Comparison of ENCODE assay signal across 7 cellular contexts in the genomic region with DNA sequence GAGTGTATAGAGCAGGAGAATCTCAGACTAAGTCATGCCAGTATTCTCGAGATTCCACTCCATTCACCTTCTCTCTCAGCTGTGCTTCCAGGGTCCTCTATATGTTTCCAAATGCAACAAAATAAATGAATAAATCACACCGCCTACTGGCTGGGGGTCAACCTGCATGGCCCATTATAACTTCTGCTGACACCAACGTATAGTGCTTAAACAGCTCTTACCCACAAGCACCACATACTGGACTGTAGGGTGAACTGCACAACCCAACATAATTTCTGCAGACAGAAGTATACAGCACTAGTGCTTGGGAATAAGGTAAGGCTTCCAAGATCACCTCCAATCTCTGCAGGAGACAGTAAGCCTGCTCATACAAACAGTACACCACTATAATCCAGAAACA. TPM values are rescaled to one million over a fixed set of nuclear protein-coding genes. Genes with fewer than 3 reads are reported as not detected.
DNase-seq lines count a peak whose midpoint lies in the region; ATAC-seq, FAIRE-seq and TF ChIP-seq lines count a peak whose summit lies in the region.

No MANE protein-coding gene starts in this region.

- TF ChIP-seq EP300 in Ishikawa (IDR thresholded peaks at IDR 0.05; ENCODE audit: borderline replicate concordance): no peak

- ATAC-seq in GM18502 (IDR thresholded peaks at IDR 0.05; ENCODE audit: poor library complexity, unreplicated experiment) (peak; percentile 99), GM21825 (IDR thresholded peaks at IDR 0.05; ENCODE audit: unreplicated experiment) (peak; percentile 85)

- H3K27me3 Mint-ChIP-seq in neural crest cell (ENCODE audit: low read depth): peaks cover 12% of the 10 kb centered on the region

- TF ChIP-seq POLR2A in GM12892 (IDR thresholded peaks at IDR 0.05; ENCODE audit: low read depth, low read length): no peak

- H3K4me1 Mint-ChIP-seq in neural crest cell: no peaks in the 10 kb centered on the region

- no peaks in the 10 kb centered on the region for H3K36me3 Mint-ChIP-seq in neural crest cell (ENCODE audit: low read depth)

- no peak for FAIRE-seq in GM12892 (lab: Jason Lieb, UNC)

- H3K9me3 Mint-ChIP-seq in neural crest cell: peaks cover 7% of the 10 kb centered on the region

- no peak overlapping the region for H3K27ac Mint-ChIP-seq in neural crest cell (ENCODE audit: unreplicated experiment)

- no peak overlapping the region for H3K4me3 Mint-ChIP-seq in neural crest cell

- TF ChIP-seq RAD21 in Ishikawa (IDR thresholded peaks at IDR 0.05; ENCODE audit: low read depth): peak; percentile 52

- peak; percentile 28 for DNase-seq in amniotic epithelial cell (ENCODE audit: low read depth)
- DNase-seq in neural crest cell (ENCODE audit: low read depth, low spot score): no peak
- no peak for DNase-seq in cerebellum (ENCODE audit: low spot score)
- DNase-seq in GM12892 (ENCODE audit: insufficient read length): no peak

- TF ChIP-seq CTCF in neural crest cell (conservative IDR thresholded peaks at IDR 0.05): peak; percentile 38

TF ChIP-seq in Ishikawa, 13 proteins besides CTCF, POLR2A, EP300 and RAD21:
- TF ChIP-seq FOXM1 (IDR thresholded peaks at IDR 0.05; ENCODE audit: borderline replicate concordance, low read depth): no peak
- TF ChIP-seq NFIC (IDR thresholded peaks at IDR 0.05): no peak
- TF ChIP-seq ZBTB7A (IDR thresholded peaks at IDR 0.05; ENCODE audit: low read depth): no peak
- no peak for TF ChIP-seq CEBPB (IDR thresholded peaks at IDR 0.05)
- TF ChIP-seq REST (IDR thresholded peaks at IDR 0.05; ENCODE audit: low read depth): no peak
- no peak for TF ChIP-seq CREB1 (IDR thresholded peaks at IDR 0.05; ENCODE audit: low read depth)
- TF ChIP-seq MAX (IDR thresholded peaks at IDR 0.05): no peak
- no peak for TF ChIP-seq YY1 (IDR thresholded peaks at IDR 0.05; ENCODE audit: low read depth)
- TF ChIP-seq, protein P1, sequence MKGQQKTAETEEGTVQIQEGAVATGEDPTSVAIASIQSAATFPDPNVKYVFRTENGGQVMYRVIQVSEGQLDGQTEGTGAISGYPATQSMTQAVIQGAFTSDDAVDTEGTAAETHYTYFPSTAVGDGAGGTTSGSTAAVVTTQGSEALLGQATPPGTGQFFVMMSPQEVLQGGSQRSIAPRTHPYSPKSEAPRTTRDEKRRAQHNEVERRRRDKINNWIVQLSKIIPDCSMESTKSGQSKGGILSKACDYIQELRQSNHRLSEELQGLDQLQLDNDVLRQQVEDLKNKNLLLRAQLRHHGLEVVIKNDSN (IDR thresholded peaks at IDR 0.05): no peak
- TF ChIP-seq EGR1 (IDR thresholded peaks at IDR 0.05): no peak
- TF ChIP-seq TEAD4 (IDR thresholded peaks at IDR 0.05): no peak
- no peak for TF ChIP-seq TCF12 (IDR thresholded peaks at IDR 0.05; ENCODE audit: low read depth)
- no peak for TF ChIP-seq TAF1 (IDR thresholded peaks at IDR 0.05; ENCODE audit: low read depth)

RNA-seq across cellular contexts. Expression of gene HTR4, which starts 33.1 kb away (rescaled TPM):
- total RNA-seq in neural crest cell: not detected in 2 replicates
- total RNA-seq in cerebellum: 0.54 TPM
- polyA plus RNA-seq in GM12892 (2012; ENCODE audit: missing spikeins): not detected
